9 cellular contexts compared by ENCODE assay signal in the genomic region with DNA sequence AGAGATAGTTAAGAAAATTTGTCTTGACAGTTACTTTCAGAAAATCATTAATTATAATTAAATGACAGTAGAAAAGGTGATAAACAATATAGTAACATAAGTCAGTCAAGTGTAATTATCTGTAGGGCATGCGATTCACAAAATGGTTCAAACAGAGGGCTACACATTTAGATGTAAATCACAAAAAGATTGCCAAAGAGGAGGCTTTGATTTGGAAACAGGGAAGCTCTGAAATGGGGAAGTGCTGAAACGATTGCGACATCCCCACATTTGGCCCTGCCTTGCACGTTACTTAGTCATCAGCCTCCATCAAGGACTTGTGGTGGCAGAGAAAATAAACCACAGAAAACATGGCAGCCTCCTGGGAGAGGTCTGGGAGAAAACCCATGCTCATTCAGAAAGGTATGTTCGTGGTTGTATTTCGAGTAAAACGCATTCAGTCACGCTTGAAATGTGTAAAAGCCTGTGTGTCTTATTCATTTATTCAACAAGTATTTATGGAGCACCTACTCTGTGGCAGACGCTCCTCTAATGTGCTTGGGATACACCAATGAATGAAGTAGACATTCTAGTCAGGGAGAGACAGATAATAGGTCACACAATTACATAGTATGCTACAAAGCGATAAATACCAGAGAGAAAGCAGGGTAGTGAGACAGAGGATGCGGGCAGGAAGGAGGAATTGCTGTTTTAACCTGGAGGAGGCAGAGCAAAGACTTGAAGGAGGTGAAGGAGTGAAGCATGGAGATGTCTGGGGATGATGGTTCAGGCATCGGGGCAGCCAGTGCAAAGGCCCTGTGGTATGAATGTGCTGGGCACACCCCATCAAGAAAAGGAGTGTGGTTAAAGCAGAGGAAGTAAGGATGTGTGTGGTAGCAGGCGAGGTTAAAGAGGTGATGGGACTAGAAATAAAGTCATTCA. TPM values are rescaled to one million over a fixed set of nuclear protein-coding genes. Genes with fewer than 3 reads are reported as not detected.
DNase-seq lines count a peak whose midpoint lies in the region; ATAC-seq and TF ChIP-seq lines count a peak whose summit lies in the region.
"Had no signal": no experiment of that assay in that cellular context is flagged by ENCODE, and none has a peak within 500 bp of the region (broad histone marks: within the 10 kb centered on the region; RNA-seq: fewer than 3 reads in every experiment).

No MANE protein-coding gene starts in this region.

- TF ChIP-seq EP300 in Ishikawa (IDR thresholded peaks at IDR 0.05; ENCODE audit: borderline replicate concordance) (no peak), sigmoid colon (IDR thresholded peaks at IDR 0.05) (no peak)

- peaks cover 0 to 13% (median 0%) of the 10 kb centered on the region in 3 donors for H3K27me3 ChIP-seq in sigmoid colon

- TF ChIP-seq POLR2A in sigmoid colon (IDR thresholded peaks at IDR 0.05) = no peak

- no peaks in the 10 kb centered on the region for H3K4me1 ChIP-seq in sigmoid colon

- peaks cover 8% of the 10 kb centered on the region for H3K36me3 Mint-ChIP-seq in T-helper 2 cell treated with Interferon-gamma antibody and Interleukin-4, amounts not matched to agents 5 μg/mL and 100 μg/mL, for 36 hours (ENCODE audit: low read depth)

- H3K27ac ChIP-seq in sigmoid colon = peak overlapping the region in 2 of 4 donors; percentile 19 to 27
- H3K27ac ChIP-seq: thoracic aorta had no signal

- H3K9me3 ChIP-seq in sigmoid colon = no peaks in the 10 kb centered on the region
- H3K9me3 ChIP-seq: thoracic aorta had no signal

- WGBS in sigmoid colon, 2 donors = 59 to 80% methylated on average over 13 of the region's 13 CpGs

- no peak for TF ChIP-seq CTCF in sigmoid colon (IDR thresholded peaks at IDR 0.05)

- H3K4me3 Mint-ChIP-seq in T-helper 2 cell treated with Interferon-gamma antibody and Interleukin-4, amounts not matched to agents 5 μg/mL and 100 μg/mL, for 36 hours = peak overlapping the region; percentile 28

- H3K4me1 Mint-ChIP-seq in T-helper 2 cell treated with Interferon-gamma antibody and Interleukin-4, amounts not matched to agents 5 μg/mL and 100 μg/mL, for 36 hours (ENCODE audit: low read depth) = peaks cover 52% of the 10 kb centered on the region

- intact Hi-C loops in head of caudate nucleus (cut with DNase I) = no loop called here
- intact Hi-C loops in sigmoid colon (cut with DNase I) = no loop called here

- no peak for DNase-seq in activated CD4-positive, CD25-positive, alpha-beta regulatory T cell treated with anti-CD3 and anti-CD28 coated beads, Interleukin-2, amount 50 U/mL, for 72 hours
- peak; percentile 44 for DNase-seq in GOT3 (lab: John Stamatoyannopoulos, UW)
- peak; percentile 57 for DNase-seq in T-helper 2 cell treated with Interferon-gamma antibody and Interleukin-4, amounts not matched to agents 5 μg/mL and 100 μg/mL, for 36 hours (ENCODE audit: low spot score)
- DNase-seq in head of caudate nucleus = peak in 26 of 42 donors; percentile 16 to 61 (median 34)
- peak; percentile 87 for DNase-seq in sigmoid colon

- H3K9me3 Mint-ChIP-seq in T-helper 2 cell treated with Interferon-gamma antibody and Interleukin-4, amounts not matched to agents 5 μg/mL and 100 μg/mL, for 36 hours = peaks cover 5% of the 10 kb centered on the region

- peak overlapping the region; percentile 75 for H3K27ac Mint-ChIP-seq in T-helper 2 cell treated with Interferon-gamma antibody and Interleukin-4, amounts not matched to agents 5 μg/mL and 100 μg/mL, for 36 hours

- peaks cover 2% of the 10 kb centered on the region for H3K27me3 Mint-ChIP-seq in T-helper 2 cell treated with Interferon-gamma antibody and Interleukin-4, amounts not matched to agents 5 μg/mL and 100 μg/mL, for 36 hours (ENCODE audit: low read depth)

- peak; percentile 51 for ATAC-seq in activated CD4-positive, CD25-positive, alpha-beta regulatory T cell treated with anti-CD3 and anti-CD28 coated beads, Interleukin-2, amount 50 U/mL, for 24 hours
- ATAC-seq in GM19467 (IDR thresholded peaks at IDR 0.05; ENCODE audit: unreplicated experiment) = no peak

- H3K36me3 ChIP-seq in sigmoid colon = no peaks in the 10 kb centered on the region
- H3K36me3 ChIP-seq: thoracic aorta had no signal

- TF ChIP-seq RAD21 in Ishikawa (IDR thresholded peaks at IDR 0.05; ENCODE audit: low read depth) = no peak

- H3K4me3 ChIP-seq in sigmoid colon = no peak overlapping the region
- H3K4me3 ChIP-seq: thoracic aorta had no signal

TF ChIP-seq in Ishikawa, 13 proteins besides CTCF, POLR2A, EP300 and RAD21:
- no peak for TF ChIP-seq CREB1 (IDR thresholded peaks at IDR 0.05; ENCODE audit: low read depth)
- TF ChIP-seq CEBPB (IDR thresholded peaks at IDR 0.05) = peak; percentile 96

RNA-seq across cellular contexts. Expression of a gene that starts 7.8 kb away (rescaled TPM):
- total RNA-seq in sigmoid colon = 10 to 100 TPM in 3 of 4 donors, 1 to 10 TPM in 1; 7.2 to 21.2 (median 15.3) TPM
- 100 to 1,000 TPM in 1 of 3 donors, 10 to 100 TPM in 2; 69.7 to 148 (median 92.5) TPM for polyA plus RNA-seq in sigmoid colon
